8 cellular contexts compared by ENCODE assay signal in genomic region chr9:4489919-4490704, GRCh38. TPM values are rescaled to one million over a fixed set of nuclear protein-coding genes. Genes with fewer than 3 reads are reported as not detected.
A peak's percentile ranks its signal among the peaks of the same experiment; 100 is the strongest.
DNase-seq lines count a peak whose midpoint lies in the region; ATAC-seq and TF ChIP-seq lines count a peak whose summit lies in the region.

Gene SLC1A1, plus strand, starts transcription at chr9:4490468. Its CDS starts 212 bp downstream, at chr9:4490680.

- POLR2A ChIA-PET in WTC11 (lab: Charles Lee) = interaction anchor here (1.7 kb wide), 1 partner anchor 59 kb away, joined by 12 read pairs; no protein-coding TSS in a partner anchor

- H3K4me3 ChIP-seq in H7 (ENCODE audit: insufficient read depth, low read depth, low read length) (peak within 1 kb of the TSS; percentile 89), mononuclear cell (ENCODE audit: low read length) (peak within 1 kb of the TSS; percentile 6), suprapubic skin (peak within 1 kb of the TSS; percentile 70)

- peak within 1 kb of the TSS; percentile 95 for H3K4me3 Mint-ChIP-seq in WTC11

- DNase-seq in NOMO-1 (lab: John Stamatoyannopoulos, UW; ENCODE audit: unreplicated experiment in 2 of 2) (peak; percentile 12 to 24), NOMO-1 treated with dmso at 0.1 percent for 144 hours (lab: John Stamatoyannopoulos, UW; ENCODE audit: unreplicated experiment) (no peak), H7 (peak; percentile 75), LoVo (ENCODE audit: low spot score) (peak; percentile 71), WTC11 (ENCODE audit: low spot score) (peak; percentile 69), suprapubic skin (ENCODE audit: low spot score in 2 of 2) (peak in 1 of 2 donors; percentile 81)

- H3K9me3 ChIP-seq in mononuclear cell (ENCODE audit: low read depth, low read length) (no peaks in the 10 kb centered on the region), suprapubic skin (no peaks in the 10 kb centered on the region)

- no peaks in the 10 kb centered on the region for H3K36me3 ChIP-seq in H7 (replicated peaks; ENCODE audit: control insufficient read depth, insufficient read depth, low read length)
- H3K36me3 ChIP-seq in suprapubic skin = no peaks in the 10 kb centered on the region

- peak within 1 kb of the TSS; percentile 70; the same call in 1 of the 2 replicates for H3K27ac Mint-ChIP-seq in WTC11

- 0% methylated on average over 35 of the region's 72 CpGs for WGBS in suprapubic skin

- peaks cover 45% of the 10 kb centered on the region for H3K4me1 Mint-ChIP-seq in WTC11

- no peak for TF ChIP-seq EP300 in suprapubic skin (IDR thresholded peaks at IDR 0.05)

- H3K4me1 ChIP-seq in mononuclear cell (ENCODE audit: insufficient read depth, low read length) = peaks cover 6% of the 10 kb centered on the region
- peaks cover 17% of the 10 kb centered on the region for H3K4me1 ChIP-seq in suprapubic skin

- no peak for TF ChIP-seq POLR2A in suprapubic skin (IDR thresholded peaks at IDR 0.05)

- H3K27me3 Mint-ChIP-seq in WTC11 (ENCODE audit: low read depth) = peaks cover 28% of the 10 kb centered on the region

- TF ChIP-seq CTCF in WTC11 (IDR thresholded peaks at IDR 0.05) = no peak
- TF ChIP-seq CTCF in suprapubic skin (IDR thresholded peaks at IDR 0.05) = no peak

- no peaks in the 10 kb centered on the region for H3K36me3 Mint-ChIP-seq in WTC11

- peak within 1 kb of the TSS; percentile 52 for H3K27ac ChIP-seq in suprapubic skin

- H3K9me3 Mint-ChIP-seq in WTC11 = no peaks in the 10 kb centered on the region

- H3K27me3 ChIP-seq in H7 (ENCODE audit: control insufficient read depth, insufficient read depth, low read length) (peaks cover 22% of the 10 kb centered on the region), mononuclear cell (ENCODE audit: insufficient read depth, low read length) (peaks cover 47% of the 10 kb centered on the region), suprapubic skin (no peaks in the 10 kb centered on the region)

- CTCF ChIA-PET in WTC11 (lab: Charles Lee) = interaction anchor here (2.7 kb wide), 1 partner anchor 59 kb away, joined by 41 read pairs; no protein-coding TSS in a partner anchor

- ATAC-seq in WTC11 = peak; percentile 75

- in situ Hi-C loops in endometrial microvascular endothelial cells (cut with HindIII; ENCODE audit: inconsistent ontology term, low pct_unique_long_range_greater_than_20kb, low sequenced_read_pairs) = no loop called here

TF ChIP-seq in WTC11, 78 proteins besides CTCF, POLR2A, EP300 and RAD21 (continues in another document):
- TF ChIP-seq MAX (CRISPR knock-in tag; IDR thresholded peaks at IDR 0.05) = 0 out of 2 replicates have a peak, but pooled peaks have one; percentile 5
- 0 out of 2 replicates have a peak, but pooled peaks have one; percentile 29 for TF ChIP-seq STAT6 (CRISPR knock-in tag; conservative IDR thresholded peaks at IDR 0.05; ENCODE audit: low read depth)
- TF ChIP-seq TP53 (CRISPR knock-in tag; IDR thresholded peaks at IDR 0.05) = peak; percentile 72; the same call in 1 of the 2 replicates
- TF ChIP-seq ZBTB21 (CRISPR knock-in tag; IDR thresholded peaks at IDR 0.05; ENCODE audit: borderline replicate concordance) = 0 out of 2 replicates have a peak, but pooled peaks have one; percentile 17
- TF ChIP-seq, protein P1, sequence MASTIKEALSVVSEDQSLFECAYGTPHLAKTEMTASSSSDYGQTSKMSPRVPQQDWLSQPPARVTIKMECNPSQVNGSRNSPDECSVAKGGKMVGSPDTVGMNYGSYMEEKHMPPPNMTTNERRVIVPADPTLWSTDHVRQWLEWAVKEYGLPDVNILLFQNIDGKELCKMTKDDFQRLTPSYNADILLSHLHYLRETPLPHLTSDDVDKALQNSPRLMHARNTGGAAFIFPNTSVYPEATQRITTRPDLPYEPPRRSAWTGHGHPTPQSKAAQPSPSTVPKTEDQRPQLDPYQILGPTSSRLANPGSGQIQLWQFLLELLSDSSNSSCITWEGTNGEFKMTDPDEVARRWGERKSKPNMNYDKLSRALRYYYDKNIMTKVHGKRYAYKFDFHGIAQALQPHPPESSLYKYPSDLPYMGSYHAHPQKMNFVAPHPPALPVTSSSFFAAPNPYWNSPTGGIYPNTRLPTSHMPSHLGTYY (CRISPR knock-in tag; IDR thresholded peaks at IDR 0.05) = no peak
- TF ChIP-seq, protein P2, sequence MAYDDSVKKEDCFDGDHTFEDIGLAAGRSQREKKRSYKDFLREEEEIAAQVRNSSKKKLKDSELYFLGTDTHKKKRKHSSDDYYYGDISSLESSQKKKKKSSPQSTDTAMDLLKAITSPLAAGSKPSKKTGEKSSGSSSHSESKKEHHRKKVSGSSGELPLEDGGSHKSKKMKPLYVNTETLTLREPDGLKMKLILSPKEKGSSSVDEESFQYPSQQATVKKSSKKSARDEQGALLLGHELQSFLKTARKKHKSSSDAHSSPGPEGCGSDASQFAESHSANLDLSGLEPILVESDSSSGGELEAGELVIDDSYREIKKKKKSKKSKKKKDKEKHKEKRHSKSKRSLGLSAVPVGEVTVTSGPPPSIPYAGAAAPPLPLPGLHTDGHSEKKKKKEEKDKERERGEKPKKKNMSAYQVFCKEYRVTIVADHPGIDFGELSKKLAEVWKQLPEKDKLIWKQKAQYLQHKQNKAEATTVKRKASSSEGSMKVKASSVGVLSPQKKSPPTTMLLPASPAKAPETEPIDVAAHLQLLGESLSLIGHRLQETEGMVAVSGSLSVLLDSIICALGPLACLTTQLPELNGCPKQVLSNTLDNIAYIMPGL (CRISPR knock-in tag; IDR thresholded peaks at IDR 0.05) = peak; percentile 18; the same call in 1 of the 2 replicates
- no peak for TF ChIP-seq ZNF121 (CRISPR knock-in tag; IDR thresholded peaks at IDR 0.05)
- TF ChIP-seq ATF2 (CRISPR knock-in tag; IDR thresholded peaks at IDR 0.05; ENCODE audit: borderline replicate concordance, low read depth) = no peak
- no peak; the same call in 1 of the 2 replicates for TF ChIP-seq RELA (CRISPR knock-in tag; IDR thresholded peaks at IDR 0.05; ENCODE audit: borderline replicate concordance)
- 0 out of 2 replicates have a peak, but pooled peaks have one; percentile 27 for TF ChIP-seq ETV6 (CRISPR knock-in tag; IDR thresholded peaks at IDR 0.05)
- TF ChIP-seq FOXK1 (CRISPR knock-in tag; IDR thresholded peaks at IDR 0.05) = peak; percentile 31; the same call in 1 of the 2 replicates
- TF ChIP-seq, protein P3, sequence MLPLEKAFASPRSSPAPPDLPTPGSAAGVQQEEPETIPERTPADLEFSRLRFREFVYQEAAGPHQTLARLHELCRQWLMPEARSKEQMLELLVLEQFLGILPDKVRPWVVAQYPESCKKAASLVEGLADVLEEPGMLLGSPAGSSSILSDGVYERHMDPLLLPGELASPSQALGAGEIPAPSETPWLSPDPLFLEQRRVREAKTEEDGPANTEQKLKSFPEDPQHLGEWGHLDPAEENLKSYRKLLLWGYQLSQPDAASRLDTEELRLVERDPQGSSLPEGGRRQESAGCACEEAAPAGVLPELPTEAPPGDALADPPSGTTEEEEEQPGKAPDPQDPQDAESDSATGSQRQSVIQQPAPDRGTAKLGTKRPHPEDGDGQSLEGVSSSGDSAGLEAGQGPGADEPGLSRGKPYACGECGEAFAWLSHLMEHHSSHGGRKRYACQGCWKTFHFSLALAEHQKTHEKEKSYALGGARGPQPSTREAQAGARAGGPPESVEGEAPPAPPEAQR (CRISPR knock-in tag; IDR thresholded peaks at IDR 0.05) = no peak
- no peak for TF ChIP-seq NFATC4 (CRISPR knock-in tag; IDR thresholded peaks at IDR 0.05)
- no peak for TF ChIP-seq GTF2I (CRISPR knock-in tag; conservative IDR thresholded peaks at IDR 0.05)
- TF ChIP-seq TEAD4 (CRISPR knock-in tag; IDR thresholded peaks at IDR 0.05) = no peak
- TF ChIP-seq CBFB (CRISPR knock-in tag; IDR thresholded peaks at IDR 0.05; ENCODE audit: low read depth) = 0 out of 2 replicates have a peak, but pooled peaks have one; percentile 75
- peak; percentile 52; the same call in 1 of the 2 replicates for TF ChIP-seq ZNF219 (CRISPR knock-in tag; IDR thresholded peaks at IDR 0.05; ENCODE audit: borderline replicate concordance)
- TF ChIP-seq FOXP1 (CRISPR knock-in tag; IDR thresholded peaks at IDR 0.05; ENCODE audit: borderline replicate concordance) = peak; percentile 16; the same call in 1 of the 2 replicates

RNA-seq across cellular contexts. Expression of gene SLC1A1, which starts in this region (rescaled TPM):
- total RNA-seq in H7 (2014; rRNA removed; shearing (Covaris generic)) = 5.2 and 11.6 TPM in 2 replicates
- total RNA-seq in WTC11 (2021) = 7.0 to 8.5 TPM (median 7.1 TPM) in 3 replicates
- 16.4 TPM for total RNA-seq in endometrial microvascular endothelial cells (ENCODE audit: inconsistent ontology term)
- total RNA-seq in mononuclear cell = not detected
- total RNA-seq in suprapubic skin = 1 to 10 TPM; 1.0 to 2.4 (median 1.6) TPM

Comparison
In these comparisons a context has a peak if more than half of its experiments do, and no peak if none do; other contexts are left out.
1. H3K4me3 ChIP-seq: peak in every context shown above with its lines; median percentile 89 in H7; 70 in suprapubic skin; 6 in mononuclear cell.